Comparison of ENCODE assay signal across 3 cellular contexts in genomic region chr17:6663200-6663599, GRCh38. TPM values are rescaled to one million over a fixed set of nuclear protein-coding genes. Genes with fewer than 3 reads are reported as not detected.
"Had no signal": no experiment of that assay in that cellular context is flagged by ENCODE, and none has a peak within 500 bp of the region (broad histone marks: within the 10 kb centered on the region; RNA-seq: fewer than 3 reads in every experiment).

No MANE protein-coding gene starts in this region.

RNA-seq across cellular contexts. Expression of gene SLC13A5, which starts 50.0 kb away (rescaled TPM):
- total RNA-seq: HT-29, HT1080, IMR-90 had no signal
